In the genomic region with DNA sequence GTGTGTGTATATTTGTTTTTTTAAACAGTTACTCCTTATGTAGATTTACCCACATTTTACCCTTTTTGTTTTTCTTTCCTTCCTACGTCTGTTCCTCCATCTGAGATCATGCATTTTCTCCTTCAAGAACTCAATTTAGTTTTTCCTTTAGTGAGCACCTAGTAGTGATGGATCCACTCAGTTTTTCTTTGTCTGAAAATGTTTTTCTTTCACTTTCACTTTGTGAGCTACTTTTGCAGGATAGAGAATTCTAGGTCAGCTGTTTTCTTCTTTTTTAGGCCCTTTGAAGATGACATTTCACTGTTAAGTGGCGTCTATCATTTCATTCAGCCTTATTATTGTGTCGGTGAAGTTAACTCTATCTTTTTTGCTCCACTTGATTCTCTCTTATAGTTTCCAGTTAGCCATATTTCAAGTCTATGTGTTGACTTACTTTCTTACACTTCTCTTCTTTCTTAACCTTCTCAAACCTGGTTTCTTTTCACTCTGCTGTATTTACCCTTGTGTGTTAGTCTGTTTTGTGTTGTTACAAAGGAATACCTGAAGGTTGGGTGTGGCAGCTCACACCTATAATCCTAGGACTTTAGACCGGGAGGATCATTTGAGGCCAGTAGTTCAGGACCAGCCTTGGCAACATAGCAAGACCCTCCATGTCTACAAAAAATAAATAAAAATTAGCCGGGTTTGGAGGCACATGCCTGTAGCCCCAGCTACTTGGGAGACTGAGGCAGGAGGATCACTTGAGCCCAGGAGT, we compare ENCODE assay signal across 12 cellular contexts. TPM values are rescaled to one million over a fixed set of nuclear protein-coding genes. Genes with fewer than 3 reads are reported as not detected.
DNase-seq lines count a peak whose midpoint lies in the region; ATAC-seq and TF ChIP-seq lines count a peak whose summit lies in the region.
"Had no signal": no experiment of that assay in that cellular context is flagged by ENCODE, and none has a peak within 500 bp of the region (broad histone marks: within the 10 kb centered on the region; RNA-seq: fewer than 3 reads in every experiment).

No MANE protein-coding gene starts in this region.

- no peak overlapping the region for H3K18ac ChIP-seq in H9 (ENCODE audit: insufficient read length, low read depth, low read length)

- H3K79me2 ChIP-seq in H9 (ENCODE audit: insufficient read depth, low read length), result no peaks in the 10 kb centered on the region

- H3K9me3 Mint-ChIP-seq in CD4-positive, alpha-beta memory T cell, result peaks cover 0 to 2% (median 0%) of the 10 kb centered on the region in 8 donors
- H3K9me3 Mint-ChIP-seq in activated naive CD8-positive, alpha-beta T cell treated with anti-CD3 and anti-CD28 coated beads, Interleukin-2, amount 10 ng/mL, durations not matched to agents 7 days and 5 days, result no peaks in the 10 kb centered on the region
- H3K9me3 Mint-ChIP-seq in mesothelial cell of epicardium (no peaks in the 10 kb centered on the region), H9 (no peaks in the 10 kb centered on the region)
- H3K9me3 Mint-ChIP-seq: endodermal cell had no signal

- H4K5ac ChIP-seq in H9 (ENCODE audit: insufficient read length, low read depth, low read length), result no peak overlapping the region

- peaks cover 17 to 28% (median 22%) of the 10 kb centered on the region in 4 donors for H3K4me1 Mint-ChIP-seq in CD4-positive, alpha-beta memory T cell
- H3K4me1 Mint-ChIP-seq in activated naive CD8-positive, alpha-beta T cell treated with anti-CD3 and anti-CD28 coated beads, Interleukin-2, amount 10 ng/mL, durations not matched to agents 7 days and 5 days, result peaks cover 14% of the 10 kb centered on the region
- no peaks in the 10 kb centered on the region for H3K4me1 Mint-ChIP-seq in mesothelial cell of epicardium
- H3K4me1 Mint-ChIP-seq in H9, result no peaks in the 10 kb centered on the region
- H3K4me1 Mint-ChIP-seq: endodermal cell had no signal

- ATAC-seq in activated naive CD8-positive, alpha-beta T cell treated with anti-CD3 and anti-CD28 coated beads, Interleukin-2, amount 10 ng/mL, durations not matched to agents 7 days and 5 days (ENCODE audit: low read depth), result peak; percentile 78
- no peak for ATAC-seq in HG03442 (IDR thresholded peaks at IDR 0.05; ENCODE audit: unreplicated experiment)
- ATAC-seq: K562, pancreas had no signal

- CTCF ChIA-PET in CD4-positive, alpha-beta memory T cell (lab: Charles Lee; ENCODE audit: partially characterized antibody), result interaction anchor here (0.9 to 2.1 kb wide), 2 partner anchors 73 to 136 kb away, joined by 4 to 6 read pairs; no protein-coding TSS in a partner anchor

- no peaks in the 10 kb centered on the region for H4K20me1 ChIP-seq in H9 (ENCODE audit: control insufficient read depth, insufficient read depth, insufficient read length)

- H3K4me1 ChIP-seq in CD4-positive, alpha-beta memory T cell (ENCODE audit: insufficient read depth, low read length), result peaks cover 22% of the 10 kb centered on the region
- H3K4me1 ChIP-seq in H9 (ENCODE audit: insufficient read depth, low read length), result no peaks in the 10 kb centered on the region
- H3K4me1 ChIP-seq: pancreas had no signal

- H4K8ac ChIP-seq in H9 (replicated peaks; ENCODE audit: insufficient read length, low read depth, low read length), result no peak overlapping the region

- no peaks in the 10 kb centered on the region for H3K79me1 ChIP-seq in H9 (ENCODE audit: insufficient read depth, low read depth, low read length, poor library complexity, severe bottlenecking)

- TF ChIP-seq CTCF in mesothelial cell of epicardium (IDR thresholded peaks at IDR 0.05; ENCODE audit: unreplicated experiment) (no peak), H9 (conservative IDR thresholded peaks at IDR 0.05) (no peak)

- H2BK15ac ChIP-seq in H9 (ENCODE audit: low read depth, low read length), result no peak overlapping the region

- no peaks in the 10 kb centered on the region for H3K27me3 ChIP-seq in CD4-positive, alpha-beta memory T cell (ENCODE audit: insufficient read depth, low read length)
- no peaks in the 10 kb centered on the region for H3K27me3 ChIP-seq in H9 (ENCODE audit: insufficient read depth, low read length)
- H3K27me3 ChIP-seq: pancreas had no signal

- H3K9ac ChIP-seq in H9 (ENCODE audit: extremely low read depth, insufficient read length, low read length), result no peak overlapping the region

- peak overlapping the region; percentile 75 to 92 (median 89) for H3K4me3 Mint-ChIP-seq in CD4-positive, alpha-beta memory T cell
- peak overlapping the region; percentile 85 for H3K4me3 Mint-ChIP-seq in activated naive CD8-positive, alpha-beta T cell treated with anti-CD3 and anti-CD28 coated beads, Interleukin-2, amount 10 ng/mL, durations not matched to agents 7 days and 5 days
- H3K4me3 Mint-ChIP-seq in mesothelial cell of epicardium (no peak overlapping the region), H9 (no peak overlapping the region)
- H3K4me3 Mint-ChIP-seq: endodermal cell had no signal

- H4K91ac ChIP-seq in H9 (ENCODE audit: insufficient read length, low read depth, low read length), result no peak overlapping the region

- H3K4me3 ChIP-seq in CD4-positive, alpha-beta memory T cell (ENCODE audit: low read length in 2 of 2), result peak overlapping the region; percentile 13 to 61
- H3K4me3 ChIP-seq in Jurkat, Clone E6-1 (ENCODE audit: low read length), result no peak overlapping the region
- H3K4me3 ChIP-seq: K562, pancreas had no signal

- no peak overlapping the region for H2BK120ac ChIP-seq in H9 (ENCODE audit: low read depth, low read length, poor library complexity, severe bottlenecking)

- H3T11ph ChIP-seq in H9 (ENCODE audit: low read length), result no peak overlapping the region

- H3K23me2 ChIP-seq in H9 (ENCODE audit: insufficient read length, low read depth, low read length, poor library complexity, severe bottlenecking), result no peaks in the 10 kb centered on the region

- no peaks in the 10 kb centered on the region for H3K9me3 ChIP-seq in CD4-positive, alpha-beta memory T cell (ENCODE audit: control insufficient read depth in 1 of 2, low read length in 2 of 2)
- no peaks in the 10 kb centered on the region for H3K9me3 ChIP-seq in H9 (ENCODE audit: control insufficient read depth, low read depth, low read length)
- H3K9me3 ChIP-seq: pancreas had no signal

- H2BK5ac ChIP-seq in H9 (ENCODE audit: insufficient read length, low read length), result no peak overlapping the region

- H3K23ac ChIP-seq in H9 (ENCODE audit: insufficient read length, low read depth, low read length), result no peak overlapping the region

- POLR2A ChIA-PET in CD4-positive, alpha-beta memory T cell (lab: Charles Lee; ENCODE audit: partially characterized antibody), result interaction anchor here (1.3 kb wide), 1 partner anchor 79 kb away, joined by 11 read pairs; a partner anchor contains a TSS
- POLR2A ChIA-PET in activated naive CD8-positive, alpha-beta T cell treated with anti-CD3 and anti-CD28 coated beads, Interleukin-2, amount 10 ng/mL, durations not matched to agents 7 days and 5 days (lab: Charles Lee), result interaction anchor here (1.6 kb wide), 1 partner anchor 79 kb away, joined by 6 read pairs; a partner anchor contains a TSS

- no peak overlapping the region for H2AFZ ChIP-seq in H9 (ENCODE audit: low read length)

- H3K36me3 ChIP-seq in CD4-positive, alpha-beta memory T cell (ENCODE audit: insufficient read depth, low read length), result no peaks in the 10 kb centered on the region

- H3K27ac Mint-ChIP-seq in CD4-positive, alpha-beta memory T cell, result peak overlapping the region; percentile 61 to 96 (median 92)
- peak overlapping the region; percentile 87 for H3K27ac Mint-ChIP-seq in activated naive CD8-positive, alpha-beta T cell treated with anti-CD3 and anti-CD28 coated beads, Interleukin-2, amount 10 ng/mL, durations not matched to agents 7 days and 5 days
- H3K27ac Mint-ChIP-seq in mesothelial cell of epicardium (peak overlapping the region; percentile 33), H9 (peak overlapping the region in 1 of 3 experiments; percentile 12; a peak in 3 of 7 replicates)
- H3K27ac Mint-ChIP-seq: endodermal cell had no signal

- H3K36me3 Mint-ChIP-seq in CD4-positive, alpha-beta memory T cell, result peaks cover 40 to 43% of the 10 kb centered on the region in 2 donors
- peaks cover 13% of the 10 kb centered on the region for H3K36me3 Mint-ChIP-seq in activated naive CD8-positive, alpha-beta T cell treated with anti-CD3 and anti-CD28 coated beads, Interleukin-2, amount 10 ng/mL, durations not matched to agents 7 days and 5 days
- peaks cover 46% of the 10 kb centered on the region for H3K36me3 Mint-ChIP-seq in mesothelial cell of epicardium
- H3K36me3 Mint-ChIP-seq in H9 (ENCODE audit: insufficient read depth in 1 of 3, low read depth in 3 of 3), result peaks cover 38 to 76% (median 70%) of the 10 kb centered on the region in 3 experiments

- intact Hi-C loops in CD4-positive, alpha-beta memory T cell (cut with micrococcal nuclease), result loop anchor here (10.0 kb wide), 1 partner anchor 413 kb away; a partner anchor contains a TSS

- peak in 4 of 5 donors; percentile 22 to 41 (median 24) for DNase-seq in CD4-positive, alpha-beta memory T cell
- peak; percentile 12 for DNase-seq in Jurkat, Clone E6-1 (ENCODE audit: low read depth, low spot score)
- no peak for DNase-seq in activated naive CD8-positive, alpha-beta T cell treated with anti-CD3 and anti-CD28 coated beads, Interleukin-2, amount 10 ng/mL, durations not matched to agents 7 days and 5 days
- DNase-seq in mesothelial cell of epicardium (ENCODE audit: low spot score in 2 of 2, unreplicated experiment in 2 of 2) (no peak), H9 (no peak), retina (no peak), HCEC 1CT (no peak)
- DNase-seq: endodermal cell, NCI-H774, pancreas had no signal

- no peak overlapping the region for H2BK20ac ChIP-seq in H9 (ENCODE audit: low read depth, low read length, poor library complexity, severe bottlenecking)

- H3K27me3 Mint-ChIP-seq in CD4-positive, alpha-beta memory T cell, result no peaks in the 10 kb centered on the region
- no peaks in the 10 kb centered on the region for H3K27me3 Mint-ChIP-seq in activated naive CD8-positive, alpha-beta T cell treated with anti-CD3 and anti-CD28 coated beads, Interleukin-2, amount 10 ng/mL, durations not matched to agents 7 days and 5 days
- no peaks in the 10 kb centered on the region for H3K27me3 Mint-ChIP-seq in mesothelial cell of epicardium (ENCODE audit: low read depth)
- no peaks in the 10 kb centered on the region for H3K27me3 Mint-ChIP-seq in H9 (ENCODE audit: low read depth)

- H3K14ac ChIP-seq in H9 (ENCODE audit: insufficient read depth, low read length), result no peak overlapping the region

- H3K4me2 ChIP-seq in H9 (ENCODE audit: insufficient read depth, insufficient read length, low read length), result no peak overlapping the region

- H3K4ac ChIP-seq in H9 (ENCODE audit: low read depth, low read length), result no peak overlapping the region

- H3K56ac ChIP-seq in H9 (ENCODE audit: insufficient read length, low read depth, low read length), result no peak overlapping the region

- no peak overlapping the region for H2BK12ac ChIP-seq in H9 (ENCODE audit: insufficient read length, low read depth, low read length)

- no peak overlapping the region for H2AK5ac ChIP-seq in H9 (ENCODE audit: insufficient read length, low read length)

- no CpG with 5 or more reads among the region's 5 CpGs for WGBS in H9 (ENCODE audit: extremely low coverage, insufficient read length, low lambda C conversion rate)

- peak overlapping the region; percentile 3 for H3K27ac ChIP-seq in CD4-positive, alpha-beta memory T cell (ENCODE audit: low read depth, low read length)
- H3K27ac ChIP-seq in H9 (ENCODE audit: insufficient read length, low read depth, low read length), result no peak overlapping the region
- H3K27ac ChIP-seq: pancreas had no signal

RNA-seq across cellular contexts. Expression of a gene that starts 55.8 kb away (rescaled TPM):
- total RNA-seq in CD4-positive, alpha-beta memory T cell, result 10 to 100 TPM; 18.0 to 27.7 TPM
- polyA plus RNA-seq in CD4-positive, alpha-beta memory T cell, result 10 to 100 TPM; 16.4 to 18.5 TPM
- 10.7 TPM for polyA plus RNA-seq in Jurkat, Clone E6-1 (2012; ENCODE audit: insufficient read depth, insufficient read length)
- 10 to 100 TPM; 23.7 to 24.2 TPM for total RNA-seq in activated naive CD8-positive, alpha-beta T cell treated with anti-CD3 and anti-CD28 coated beads, Interleukin-2, amount 10 ng/mL, durations not matched to agents 7 days and 5 days
- total RNA-seq in mesothelial cell of epicardium (51.7 to 64.8 TPM (median 64.0 TPM) in 3 replicates), H9 (2021) (57.7 and 71.1 TPM in 2 replicates)

Comparison
In these comparisons a context has a peak if more than half of its experiments do, and no peak if none do; other contexts are left out.
1. DNase-seq: peak in CD4-positive, alpha-beta memory T cell (4 of 5) and Jurkat, Clone E6-1 (single experiment); none in activated naive CD8-positive, alpha-beta T cell treated with anti-CD3 and anti-CD28 coated beads, Interleukin-2, amount 10 ng/mL, durations not matched to agents 7 days and 5 days (single experiment), mesothelial cell of epicardium (0 of 2), H9 (single experiment), retina (single experiment) and HCEC 1CT (single experiment).
2. H3K4me3 Mint-ChIP-seq: peak in CD4-positive, alpha-beta memory T cell (8 of 8) and activated naive CD8-positive, alpha-beta T cell treated with anti-CD3 and anti-CD28 coated beads, Interleukin-2, amount 10 ng/mL, durations not matched to agents 7 days and 5 days (single experiment); none in mesothelial cell of epicardium (single experiment) and H9 (0 of 2).